ENCODE assay signal across 25 cellular contexts in the genomic region with DNA sequence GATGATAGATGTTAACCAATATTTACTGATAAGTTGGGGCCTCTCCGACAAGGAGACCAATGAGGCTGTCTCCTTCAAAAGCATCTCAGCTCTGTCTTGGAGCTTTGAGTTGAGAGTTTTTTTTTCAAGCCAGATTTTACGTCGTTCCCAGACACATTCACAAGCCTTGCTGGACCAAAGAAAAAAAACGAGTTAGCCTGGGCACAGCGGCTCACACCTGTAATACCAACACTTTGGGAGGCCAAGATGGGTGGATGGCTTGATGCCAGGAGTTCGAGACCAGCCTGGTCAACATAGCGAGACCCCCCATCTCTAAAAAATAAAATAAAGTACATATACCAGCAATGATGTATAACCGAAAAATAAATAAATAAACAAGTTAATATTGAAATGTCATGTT. TPM values are rescaled to one million over a fixed set of nuclear protein-coding genes. Genes with fewer than 3 reads are reported as not detected.
A peak's percentile ranks its signal among the peaks of the same experiment; 100 is the strongest.
DNase-seq lines count a peak whose midpoint lies in the region; ATAC-seq, FAIRE-seq and TF ChIP-seq lines count a peak whose summit lies in the region.
"Had no signal": no experiment of that assay in that cellular context is flagged by ENCODE, and none has a peak within 500 bp of the region (broad histone marks: within the 10 kb centered on the region; RNA-seq: fewer than 3 reads in every experiment).

No MANE protein-coding gene starts in this region.

- no peak overlapping the region for H3K4me3 ChIP-seq in GM23248
- no peak overlapping the region for H3K4me3 ChIP-seq in WERI-Rb-1 (ENCODE audit: low read depth, low read length)
- H3K4me3 ChIP-seq in keratinocyte (ENCODE audit: control insufficient read depth in 2 of 3, extremely low read depth in 1 of 3, insufficient read depth in 2 of 3, low read depth in 1 of 3, low read length in 3 of 3): no peak overlapping the region
- H3K4me3 ChIP-seq in prostate gland: no peak overlapping the region
- H3K4me3 ChIP-seq: thoracic aorta, uterus had no signal

- no peak for TF ChIP-seq CTCF in WERI-Rb-1 (IDR thresholded peaks at IDR 0.05; ENCODE audit: low read depth, low read length)
- no peak for TF ChIP-seq CTCF in keratinocyte (optimal IDR thresholded peaks at IDR 0.05 in 1 of 3, IDR thresholded peaks at IDR 0.05 in 1 of 3, conservative IDR thresholded peaks at IDR 0.05 in 1 of 3; ENCODE audit: extremely low read depth in 1 of 3, insufficient read depth in 2 of 3, low read length in 3 of 3)
- no peak for TF ChIP-seq CTCF in prostate gland (IDR thresholded peaks at IDR 0.05)

- 55 to 61% methylated on average over 8 of the region's 8 CpGs for WGBS in GM23248 (ENCODE audit: low coverage in 1 of 2, low lambda C conversion rate in 2 of 2, missing lambda C conversion rate in 2 of 2), 2 experiments
- 72% methylated on average over 8 of the region's 8 CpGs for WGBS in prostate gland

- in situ Hi-C loops in GM23248 (cut with MboI): no loop called here

- H4K20me1 ChIP-seq in GM23248 (ENCODE audit: insufficient read depth): no peaks in the 10 kb centered on the region
- no peaks in the 10 kb centered on the region for H4K20me1 ChIP-seq in keratinocyte (ENCODE audit: control insufficient read depth, extremely low read depth, insufficient read depth, low read length)

- peaks cover 14% of the 10 kb centered on the region; the same call in 1 of the 2 replicates for H3F3A ChIP-seq in GM23248 (ENCODE audit: insufficient read depth)

- ATAC-seq in sciatic nerve (no peak), GM18511 (IDR thresholded peaks at IDR 0.05; ENCODE audit: unreplicated experiment) (no peak)
- ATAC-seq: naive thymus-derived CD4-positive, alpha-beta T cell; stimulated activated naive CD8-positive, alpha-beta T cell treated with anti-CD3 and anti-CD28 coated beads, Interleukin-15, Interleukin-2, amounts not matched to agents 100 U/mL and 50 U/mL, for 24 hours had no signal

- H2AFZ ChIP-seq in GM23248: peak overlapping the region; percentile 53
- H2AFZ ChIP-seq in keratinocyte (ENCODE audit: control insufficient read depth, low read length): peak overlapping the region; percentile 26

- H3K27me3 ChIP-seq in GM23248 (replicated peaks; ENCODE audit: insufficient read depth) (no peaks in the 10 kb centered on the region), WERI-Rb-1 (ENCODE audit: insufficient read depth, low read depth, severe bottlenecking) (no peaks in the 10 kb centered on the region), keratinocyte (ENCODE audit: control insufficient read depth, extremely low read depth, insufficient read depth, low read length) (peaks cover 4% of the 10 kb centered on the region), prostate gland (replicated peaks; ENCODE audit: insufficient read depth) (no peaks in the 10 kb centered on the region)
- H3K27me3 ChIP-seq: esophagus muscularis mucosa, uterus had no signal

- no peaks in the 10 kb centered on the region for H3K9me1 ChIP-seq in keratinocyte (ENCODE audit: control insufficient read depth, extremely low read depth, insufficient read depth, low read length)

- H3K9me3 ChIP-seq in GM23248 (ENCODE audit: low read depth): no peaks in the 10 kb centered on the region
- H3K9me3 ChIP-seq in WERI-Rb-1 (ENCODE audit: severe bottlenecking): no peaks in the 10 kb centered on the region
- no peaks in the 10 kb centered on the region for H3K9me3 ChIP-seq in keratinocyte (ENCODE audit: control insufficient read depth, low read depth, low read length)
- H3K9me3 ChIP-seq in prostate gland: no peaks in the 10 kb centered on the region
- H3K9me3 ChIP-seq: BE2C, esophagus muscularis mucosa, SJCRH30, thoracic aorta, uterus had no signal

- H3K27ac ChIP-seq in GM23248 (no peak overlapping the region), WERI-Rb-1 (peak overlapping the region; percentile 74), keratinocyte (ENCODE audit: control insufficient read depth, insufficient read depth, low read length) (no peak overlapping the region), prostate gland (no peak overlapping the region)
- H3K27ac ChIP-seq: esophagus muscularis mucosa, foreskin keratinocyte, SJCRH30, thoracic aorta, uterus had no signal

- no peak for FAIRE-seq in keratinocyte (lab: Jason Lieb, UNC)
- FAIRE-seq: GM18507, kidney had no signal

- H3K4me1 ChIP-seq in GM23248 (ENCODE audit: insufficient read depth) (0 out of 2 replicates have a peak, but pooled peaks cover 4% of the 10 kb centered on the region), keratinocyte (ENCODE audit: control insufficient read depth, extremely low read depth, insufficient read depth, low read length) (peaks cover 8% of the 10 kb centered on the region), prostate gland (replicated peaks) (no peaks in the 10 kb centered on the region)
- H3K4me1 ChIP-seq: BE2C, foreskin keratinocyte, SJCRH30, uterus had no signal

- no peaks in the 10 kb centered on the region for H3K79me2 ChIP-seq in GM23248 (ENCODE audit: insufficient read depth)
- no peaks in the 10 kb centered on the region for H3K79me2 ChIP-seq in keratinocyte (ENCODE audit: control insufficient read depth, insufficient read depth, low read length)

- TF ChIP-seq POLR2A in prostate gland (IDR thresholded peaks at IDR 0.05): no peak

- no peaks in the 10 kb centered on the region for H3K36me3 ChIP-seq in GM23248 (ENCODE audit: low read depth)
- H3K36me3 ChIP-seq in WERI-Rb-1: no peaks in the 10 kb centered on the region
- H3K36me3 ChIP-seq in keratinocyte (ENCODE audit: control insufficient read depth in 2 of 2, extremely low read depth in 1 of 2, insufficient read depth in 2 of 2, low read length in 2 of 2): no peaks in the 10 kb centered on the region
- H3K36me3 ChIP-seq in prostate gland: no peaks in the 10 kb centered on the region
- H3K36me3 ChIP-seq: BE2C, esophagus muscularis mucosa, SJCRH30, thoracic aorta, uterus had no signal

- no peak overlapping the region for H3K4me2 ChIP-seq in GM23248 (ENCODE audit: unreplicated experiment)
- H3K4me2 ChIP-seq in keratinocyte (ENCODE audit: control insufficient read depth, extremely low read depth, insufficient read depth, low read depth, low read length): peak overlapping the region; percentile 4

- H3K9me2 ChIP-seq in GM23248 (ENCODE audit: insufficient read depth): no peaks in the 10 kb centered on the region

- dilution Hi-C loops in keratinocyte (cut with MboI; ENCODE audit: extremely low pct_ligation_motif_present, low sequenced_read_pairs): no loop called here

- intact Hi-C loops in sciatic nerve (cut with DNase I) (loop anchor here (10.0 kb wide), 1 partner anchor 80 kb away; no protein-coding TSS in a partner anchor), prostate gland (cut with DNase I) (loop anchor here (2.0 to 10.0 kb wide), 4 partner anchors 57 to 130 kb away; a partner anchor contains a TSS)

- DNase-seq in GM23248 (no peak), WERI-Rb-1 (no peak), keratinocyte (ENCODE audit: low read depth, low spot score) (no peak), sciatic nerve (ENCODE audit: low spot score) (peak; percentile 56), NCI-H526 (lab: John Stamatoyannopoulos, UW) (no peak), prostate gland (ENCODE audit: low spot score) (no peak)
- DNase-seq in effector CD4-positive, alpha-beta T cell: no peak
- DNase-seq: activated CD4-positive, CD25-positive, alpha-beta regulatory T cell; activated gamma-delta T cell treated with Interleukin-2 at 50 U/mL for 16 hours; activated T-cell treated with anti-CD3 and anti-CD28 coated beads, Interleukin-2, amount 50 U/mL, for 24 hours; central memory CD4-positive, alpha-beta T cell; kidney; occipital lobe had no signal

- H3K9ac ChIP-seq in GM23248 (no peak overlapping the region), keratinocyte (ENCODE audit: control insufficient read depth, extremely low read depth, insufficient read depth, low read length) (no peak overlapping the region)

RNA-seq across cellular contexts. Expression of a gene that starts 19.0 kb away (rescaled TPM):
- not detected in 2 replicates for total RNA-seq in GM23248 (2014; rRNA removed; shearing (Covaris generic))
- polyA plus RNA-seq in GM23248 (2016; fragmentation: Nextera tagmentation; extraction: Ambion mirVana) (not detected in 2 replicates), keratinocyte (0.14 to 1.3 TPM (median 1.3 TPM) in 3 replicates)
- 566 TPM for polyA plus RNA-seq in keratinocyte (2011; ENCODE audit: low read depth)
- 0.14 and 0.39 TPM in 2 replicates for polyA plus RNA-seq in keratinocyte (2011; cell fraction: cytosol; rRNA removed)
- polyA plus RNA-seq in keratinocyte (2011; cell fraction: nucleus; rRNA removed): 0.37 and 3.4 TPM in 2 replicates
- polyA plus RNA-seq in keratinocyte (2012; ENCODE audit: low replicate concordance): 1.00 and 287 TPM in 2 replicates
- 4.9 TPM in 1 of 3 replicates, not detected in the others for polyA minus RNA-seq in keratinocyte
- not detected for polyA minus RNA-seq in keratinocyte (2011; cell fraction: cytosol; rRNA and poly(A)+ RNA removed)
- 1.6 and 3.6 TPM in 2 replicates for polyA minus RNA-seq in keratinocyte (2011; cell fraction: nucleus; rRNA and poly(A)+ RNA removed)
- total RNA-seq in sciatic nerve (120 TPM), prostate gland (1,000 to 10,000 TPM; 1,167 to 4,716 TPM)
- total RNA-seq: LHCN-M2; naive thymus-derived CD4-positive, alpha-beta T cell; occipital lobe; renal cortical epithelial cell; SJCRH30; uterus had no signal
- polyA plus RNA-seq: naive thymus-derived CD4-positive, alpha-beta T cell had no signal

RNA-seq across cellular contexts. Expression of a gene that starts 20.6 kb away (rescaled TPM):
- 17.8 and 21.9 TPM in 2 replicates for total RNA-seq in GM23248 (2014; rRNA removed; shearing (Covaris generic))
- polyA plus RNA-seq in GM23248 (2016; fragmentation: Nextera tagmentation; extraction: Ambion mirVana) (33.7 and 37.0 TPM in 2 replicates), keratinocyte (20.6 to 26.8 TPM (median 24.7 TPM) in 3 replicates)
- 33.7 TPM for polyA plus RNA-seq in keratinocyte (2011; ENCODE audit: low read depth)
- polyA plus RNA-seq in keratinocyte (2011; cell fraction: cytosol; rRNA removed): 11.4 and 17.7 TPM in 2 replicates
- 42.4 and 44.4 TPM in 2 replicates for polyA plus RNA-seq in keratinocyte (2011; cell fraction: nucleus; rRNA removed)
- polyA plus RNA-seq in keratinocyte (2012; ENCODE audit: low replicate concordance): 15.8 and 17.2 TPM in 2 replicates
- polyA minus RNA-seq in keratinocyte: 56.7 to 102 TPM (median 80.9 TPM) in 3 replicates
- polyA minus RNA-seq in keratinocyte (2011; cell fraction: cytosol; rRNA and poly(A)+ RNA removed): 35.7 TPM
- polyA minus RNA-seq in keratinocyte (2011; cell fraction: nucleus; rRNA and poly(A)+ RNA removed): 37.1 and 63.7 TPM in 2 replicates
- total RNA-seq in sciatic nerve (96.9 TPM), prostate gland (10 to 100 TPM; 75.8 to 86.5 TPM)

RNA-seq across cellular contexts. Expression of a gene that starts 54.8 kb away (rescaled TPM):
- 3.4 and 6.3 TPM in 2 replicates for total RNA-seq in GM23248 (2014; rRNA removed; shearing (Covaris generic))
- polyA plus RNA-seq in GM23248 (2016; fragmentation: Nextera tagmentation; extraction: Ambion mirVana) (7.9 and 8.2 TPM in 2 replicates), keratinocyte (11.2 to 12.9 TPM (median 12.6 TPM) in 3 replicates)
- 4.4 TPM for polyA plus RNA-seq in keratinocyte (2011; ENCODE audit: low read depth)
- 9.7 and 11.7 TPM in 2 replicates for polyA plus RNA-seq in keratinocyte (2011; cell fraction: cytosol; rRNA removed)
- 16.5 and 17.1 TPM in 2 replicates for polyA plus RNA-seq in keratinocyte (2011; cell fraction: nucleus; rRNA removed)
- polyA plus RNA-seq in keratinocyte (2012; ENCODE audit: low replicate concordance): 8.1 and 8.2 TPM in 2 replicates
- 5.6 to 7.2 TPM (median 6.1 TPM) in 3 replicates for polyA minus RNA-seq in keratinocyte
- 11.1 TPM for polyA minus RNA-seq in keratinocyte (2011; cell fraction: cytosol; rRNA and poly(A)+ RNA removed)
- 6.1 and 8.5 TPM in 2 replicates for polyA minus RNA-seq in keratinocyte (2011; cell fraction: nucleus; rRNA and poly(A)+ RNA removed)
- total RNA-seq in sciatic nerve (13.0 TPM), prostate gland (10 to 100 TPM; 24.6 to 38.0 TPM)

Comparison
In these comparisons a context has a peak if more than half of its experiments do, and no peak if none do; other contexts are left out.
1. RNA of a gene that starts 19.0 kb away (total RNA-seq): 1,167 to 4,716 TPM in prostate gland and 120 TPM in sciatic nerve (single experiment); not detected in GM23248; every median in the first group is over 100 times any median in the second.